In genomic region chr7:104207348-104207730, GRCh38 we compare ENCODE assay signal across 8 cellular contexts. TPM values are rescaled to one million over a fixed set of nuclear protein-coding genes. Genes with fewer than 3 reads are reported as not detected.
DNase-seq lines count a peak whose midpoint lies in the region; ATAC-seq and TF ChIP-seq lines count a peak whose summit lies in the region.

No MANE protein-coding gene starts in this region.

- H3K9ac ChIP-seq in DND-41 (ENCODE audit: low read depth, low read length): peak overlapping the region; percentile 94

- peak overlapping the region; percentile 98 for H3K4me3 Mint-ChIP-seq in activated naive CD8-positive, alpha-beta T cell

- H2AFZ ChIP-seq in DND-41 (ENCODE audit: low read depth, low read length) (peak overlapping the region; percentile 100), hepatocyte (peak overlapping the region; percentile 66)

- peaks cover 42% of the 10 kb centered on the region for H3K4me1 Mint-ChIP-seq in activated naive CD8-positive, alpha-beta T cell (ENCODE audit: low read depth)

- H3K27ac Mint-ChIP-seq in activated naive CD8-positive, alpha-beta T cell: peak overlapping the region; percentile 94

- H3K79me2 ChIP-seq in DND-41 (ENCODE audit: insufficient read depth, low read length) (peaks cover 48% of the 10 kb centered on the region), hepatocyte (peaks cover 16% of the 10 kb centered on the region)

- WGBS in hepatocyte (ENCODE audit: low lambda C conversion rate, missing lambda C conversion rate): 39% methylated on average over 10 of the region's 10 CpGs

- peaks cover 26% of the 10 kb centered on the region for H3K4me1 ChIP-seq in DND-41 (ENCODE audit: insufficient read depth, low read length)
- no peaks in the 10 kb centered on the region for H3K4me1 ChIP-seq in hepatocyte (ENCODE audit: insufficient read depth)

- H3K27me3 Mint-ChIP-seq in activated naive CD8-positive, alpha-beta T cell: peaks cover 8% of the 10 kb centered on the region

- H3K9me3 ChIP-seq in DND-41 (ENCODE audit: insufficient read depth, low read length, severe bottlenecking): peaks cover 5% of the 10 kb centered on the region
- no peaks in the 10 kb centered on the region for H3K9me3 ChIP-seq in hepatocyte (ENCODE audit: low read depth)

- H4K20me1 ChIP-seq in DND-41 (ENCODE audit: insufficient read depth, low read length): no peaks in the 10 kb centered on the region
- H4K20me1 ChIP-seq in hepatocyte (ENCODE audit: insufficient read depth, poor library complexity, severe bottlenecking): no peaks in the 10 kb centered on the region

- peaks cover 20% of the 10 kb centered on the region for H3K36me3 ChIP-seq in DND-41 (ENCODE audit: insufficient read depth, low read length)
- no peaks in the 10 kb centered on the region for H3K36me3 ChIP-seq in hepatocyte (replicated peaks; ENCODE audit: insufficient read depth, low read depth)

- no peaks in the 10 kb centered on the region for H3K9me3 Mint-ChIP-seq in activated naive CD8-positive, alpha-beta T cell (ENCODE audit: low read depth)

- peaks cover 9% of the 10 kb centered on the region for H3K36me3 Mint-ChIP-seq in activated naive CD8-positive, alpha-beta T cell

- intact Hi-C loops in posterior cingulate gyrus (cut with DNase I): no loop called here

- H3K27ac ChIP-seq in DND-41 (ENCODE audit: low read length) (peak overlapping the region; percentile 97), hepatocyte (peak overlapping the region; percentile 85)

- H3K4me2 ChIP-seq in DND-41 (ENCODE audit: insufficient read depth, low read length) (peak overlapping the region; percentile 76), hepatocyte (peak overlapping the region; percentile 82)

- peak overlapping the region; percentile 92 to 98 for H3K4me3 ChIP-seq in DND-41 (ENCODE audit: low read depth in 1 of 2, low read length in 2 of 2)
- H3K4me3 ChIP-seq in hepatocyte: peak overlapping the region; percentile 37
- H3K4me3 ChIP-seq in skeletal muscle cell (ENCODE audit: low read depth, low read length): peak overlapping the region; percentile 97

- no peak for DNase-seq in DND-41
- no peak for DNase-seq in hepatocyte (ENCODE audit: low spot score)
- DNase-seq in skeletal muscle cell (ENCODE audit: low read depth): no peak
- no peak for DNase-seq in NCI-H2029 (lab: John Stamatoyannopoulos, UW)
- no peak for DNase-seq in posterior cingulate gyrus

- H3K27me3 ChIP-seq in DND-41 (ENCODE audit: insufficient read depth, low read length, poor library complexity) (no peaks in the 10 kb centered on the region), hepatocyte (no peaks in the 10 kb centered on the region)

- H3K9me2 ChIP-seq in hepatocyte (replicated peaks; ENCODE audit: insufficient read depth): no peaks in the 10 kb centered on the region

- peak; percentile 55 for ATAC-seq in DND-41 (ENCODE audit: insufficient read depth, low read depth)
- ATAC-seq in GM19452 (IDR thresholded peaks at IDR 0.05; ENCODE audit: unreplicated experiment): peak; percentile 38
- peak; percentile 26 for ATAC-seq in HG03460 (IDR thresholded peaks at IDR 0.05; ENCODE audit: unreplicated experiment)

- no peak for TF ChIP-seq CTCF in DND-41 (IDR thresholded peaks at IDR 0.05; ENCODE audit: borderline replicate concordance, extremely low read depth, low read length, poor library complexity, severe bottlenecking)
- no peak for TF ChIP-seq CTCF in hepatocyte (IDR thresholded peaks at IDR 0.05; ENCODE audit: poor library complexity)

RNA-seq across cellular contexts. Expression of gene ORC5, which starts 0.5 kb away (rescaled TPM):
- 9.1 and 11.9 TPM in 2 replicates for total RNA-seq in hepatocyte
- polyA plus RNA-seq in hepatocyte: 5.5 and 6.7 TPM in 2 replicates

Comparison
In these comparisons a context has a peak if more than half of its experiments do, and no peak if none do; other contexts are left out.
1. H3K4me3 ChIP-seq: peak in every context shown above with its lines; median percentile 97 in skeletal muscle cell; 95 in DND-41; 37 in hepatocyte.